In genomic region chr6:161254754-161255253, GRCh38 we compare ENCODE assay signal across 16 cellular contexts. TPM values are rescaled to one million over a fixed set of nuclear protein-coding genes. Genes with fewer than 3 reads are reported as not detected.
A peak's percentile ranks its signal among the peaks of the same experiment; 100 is the strongest.
DNase-seq lines count a peak whose midpoint lies in the region; ATAC-seq and TF ChIP-seq lines count a peak whose summit lies in the region.
"Had no signal": no experiment of that assay in that cellular context is flagged by ENCODE, and none has a peak within 500 bp of the region (broad histone marks: within the 10 kb centered on the region; RNA-seq: fewer than 3 reads in every experiment).

No MANE protein-coding gene starts in this region.

- peak overlapping the region; percentile 50 for H3K27ac Mint-ChIP-seq in progenitor cell of endocrine pancreas
- H3K27ac Mint-ChIP-seq: activated CD4-positive, alpha-beta T cell treated with anti-CD3 and anti-CD28 coated beads for 36 hours; B cell; T-helper 1 cell treated with Interleukin-12 subunit alpha and Interleukin-12 subunit beta and Interleukin-4 antibody, amounts not matched to agents 30 μg/mL and 1 μg/mL, for 36 hours had no signal

- peaks cover 14% of the 10 kb centered on the region for H3K4me1 ChIP-seq in HUES48 (ENCODE audit: control insufficient read depth, insufficient read depth, low read length)
- no peaks in the 10 kb centered on the region for H3K4me1 ChIP-seq in aorta (ENCODE audit: control insufficient read depth in 1 of 2, insufficient read depth in 2 of 2, low read length in 2 of 2)
- H3K4me1 ChIP-seq: gastrocnemius medialis had no signal

- no peak overlapping the region for H3K4me3 Mint-ChIP-seq in progenitor cell of endocrine pancreas (ENCODE audit: low read depth)
- H3K4me3 Mint-ChIP-seq: activated CD4-positive, alpha-beta T cell treated with anti-CD3 and anti-CD28 coated beads for 36 hours; B cell; T-helper 1 cell treated with Interleukin-12 subunit alpha and Interleukin-12 subunit beta and Interleukin-4 antibody, amounts not matched to agents 30 μg/mL and 1 μg/mL, for 36 hours had no signal

- ATAC-seq in aorta (ENCODE audit: low FRiP score), result no peak
- no peak for ATAC-seq in HG02981 (IDR thresholded peaks at IDR 0.05; ENCODE audit: unreplicated experiment)
- ATAC-seq: activated CD4-positive, alpha-beta T cell treated with anti-CD3 and anti-CD28 coated beads for 36 hours; gastrocnemius medialis had no signal

- peak overlapping the region; percentile 49 for H3K27ac ChIP-seq in HUES48 (ENCODE audit: low read depth, low read length)
- H3K27ac ChIP-seq in aorta (ENCODE audit: low read depth in 1 of 2, low read length in 2 of 2), result no peak overlapping the region
- H3K27ac ChIP-seq: gastrocnemius medialis, RWPE1 had no signal

- H3K27me3 Mint-ChIP-seq in progenitor cell of endocrine pancreas, result no peaks in the 10 kb centered on the region
- H3K27me3 Mint-ChIP-seq: activated CD4-positive, alpha-beta T cell treated with anti-CD3 and anti-CD28 coated beads for 36 hours; B cell had no signal

- H3K9ac ChIP-seq in HUES48 (ENCODE audit: low read depth, low read length), result no peak overlapping the region

- H3K36me3 ChIP-seq in HUES48 (ENCODE audit: control insufficient read depth, insufficient read depth, low read length), result peaks cover 17% of the 10 kb centered on the region
- H3K36me3 ChIP-seq in aorta (ENCODE audit: control insufficient read depth in 1 of 2, insufficient read depth in 2 of 2, low read length in 1 of 2), result peaks cover 0 to 2% of the 10 kb centered on the region in 2 donors
- H3K36me3 ChIP-seq: gastrocnemius medialis had no signal

- H3K4me1 Mint-ChIP-seq in progenitor cell of endocrine pancreas (ENCODE audit: low read depth), result peaks cover 11% of the 10 kb centered on the region
- H3K4me1 Mint-ChIP-seq: activated CD4-positive, alpha-beta T cell treated with anti-CD3 and anti-CD28 coated beads for 36 hours; B cell had no signal

- TF ChIP-seq CTCF in fibroblast of villous mesenchyme (IDR thresholded peaks at IDR 0.05; ENCODE audit: insufficient read depth, low read depth, low read length) (no peak), progenitor cell of endocrine pancreas (IDR thresholded peaks at IDR 0.05; ENCODE audit: unreplicated experiment) (no peak)

- intact Hi-C loops in aorta (cut with DNase I), result no loop called here

- H3K27me3 ChIP-seq in HUES48 (ENCODE audit: control insufficient read depth, insufficient read depth, low read length), result no peaks in the 10 kb centered on the region
- no peaks in the 10 kb centered on the region for H3K27me3 ChIP-seq in aorta (ENCODE audit: control insufficient read depth in 1 of 2, insufficient read depth in 2 of 2, low read length in 1 of 2)
- H3K27me3 ChIP-seq: gastrocnemius medialis had no signal

- peaks cover 11% of the 10 kb centered on the region for H3K36me3 Mint-ChIP-seq in progenitor cell of endocrine pancreas (ENCODE audit: insufficient read depth)

- 47 to 54% methylated on average over 10 of the region's 10 CpGs for whole genome bisulfite sequencing in aorta, 2 donors

- H3K9me3 Mint-ChIP-seq in progenitor cell of endocrine pancreas (ENCODE audit: low read depth), result peaks cover 2% of the 10 kb centered on the region
- H3K9me3 Mint-ChIP-seq: T-helper 1 cell treated with Interleukin-12 subunit alpha and Interleukin-12 subunit beta and Interleukin-4 antibody, amounts not matched to agents 30 μg/mL and 1 μg/mL, for 36 hours had no signal

- H3K9me3 ChIP-seq in HUES48 (ENCODE audit: control insufficient read depth, insufficient read depth, low read length) (no peaks in the 10 kb centered on the region), aorta (ENCODE audit: control insufficient read depth, low read length) (no peaks in the 10 kb centered on the region)
- H3K9me3 ChIP-seq: gastrocnemius medialis had no signal

- DNase-seq in amniotic epithelial cell (ENCODE audit: low read depth) (peak; percentile 96), fibroblast of villous mesenchyme (ENCODE audit: low read depth) (peak; percentile 94), progenitor cell of endocrine pancreas (ENCODE audit: low spot score, unreplicated experiment) (no peak), aorta (no peak), NCI-H2171 (lab: John Stamatoyannopoulos, UW) (no peak)
- DNase-seq: activated CD4-positive, alpha-beta T cell treated with anti-CD3 and anti-CD28 coated beads for 36 hours; activated naive CD4-positive, alpha-beta T cell treated with Interleukin-2 at 50 U/mL for 16 hours; effector CD8-positive, alpha-beta T cell; gastrocnemius medialis; KG1; NCI-H1105 treated with DMSO at 0.1 percent for 48 hours had no signal

- H3K4me3 ChIP-seq in HUES48 (ENCODE audit: low read depth, low read length) (no peak overlapping the region), fibroblast of villous mesenchyme (ENCODE audit: low read depth, low read length) (peak overlapping the region; percentile 1), aorta (ENCODE audit: low read length in 2 of 2) (no peak overlapping the region)
- H3K4me3 ChIP-seq: gastrocnemius medialis had no signal

RNA-seq across cellular contexts. Expression of gene AGPAT4, which starts 19.1 kb away (rescaled TPM):
- 11.2 and 12.9 TPM in 2 replicates for total RNA-seq in fibroblast of villous mesenchyme
- total RNA-seq in progenitor cell of endocrine pancreas, result 43.7 and 44.2 TPM in 2 replicates
- 10 to 100 TPM; 17.7 to 17.9 TPM for total RNA-seq in aorta
- polyA plus RNA-seq in aorta, result 1 to 10 TPM; 1.0 to 4.2 TPM

Comparison
In these comparisons a context has a peak if more than half of its experiments do, and no peak if none do; other contexts are left out.
1. DNase-seq: peak in amniotic epithelial cell (single experiment) and fibroblast of villous mesenchyme (single experiment); none in progenitor cell of endocrine pancreas (single experiment), aorta (0 of 2) and NCI-H2171 (single experiment).